1 cellular context compared by ENCODE assay signal in genomic region chr3:63974451-63974850, GRCh38.
TF ChIP-seq lines count a peak whose summit lies in the region.

No MANE protein-coding gene starts in this region.

TF ChIP-seq in GM23338, 12 proteins besides CTCF, POLR2A, EP300 and RAD21:
- TF ChIP-seq ZNF462 (CRISPR knock-in tag; IDR thresholded peaks at IDR 0.05) (no peak), JUNB (IDR thresholded peaks at IDR 0.05; ENCODE audit: unreplicated experiment) (no peak), ETS1 (IDR thresholded peaks at IDR 0.05) (no peak), STAT1 (IDR thresholded peaks at IDR 0.05; ENCODE audit: unreplicated experiment) (no peak), REST (IDR thresholded peaks at IDR 0.05; ENCODE audit: unreplicated experiment) (no peak)
